ENCODE assay signal across 8 cellular contexts in the genomic region with DNA sequence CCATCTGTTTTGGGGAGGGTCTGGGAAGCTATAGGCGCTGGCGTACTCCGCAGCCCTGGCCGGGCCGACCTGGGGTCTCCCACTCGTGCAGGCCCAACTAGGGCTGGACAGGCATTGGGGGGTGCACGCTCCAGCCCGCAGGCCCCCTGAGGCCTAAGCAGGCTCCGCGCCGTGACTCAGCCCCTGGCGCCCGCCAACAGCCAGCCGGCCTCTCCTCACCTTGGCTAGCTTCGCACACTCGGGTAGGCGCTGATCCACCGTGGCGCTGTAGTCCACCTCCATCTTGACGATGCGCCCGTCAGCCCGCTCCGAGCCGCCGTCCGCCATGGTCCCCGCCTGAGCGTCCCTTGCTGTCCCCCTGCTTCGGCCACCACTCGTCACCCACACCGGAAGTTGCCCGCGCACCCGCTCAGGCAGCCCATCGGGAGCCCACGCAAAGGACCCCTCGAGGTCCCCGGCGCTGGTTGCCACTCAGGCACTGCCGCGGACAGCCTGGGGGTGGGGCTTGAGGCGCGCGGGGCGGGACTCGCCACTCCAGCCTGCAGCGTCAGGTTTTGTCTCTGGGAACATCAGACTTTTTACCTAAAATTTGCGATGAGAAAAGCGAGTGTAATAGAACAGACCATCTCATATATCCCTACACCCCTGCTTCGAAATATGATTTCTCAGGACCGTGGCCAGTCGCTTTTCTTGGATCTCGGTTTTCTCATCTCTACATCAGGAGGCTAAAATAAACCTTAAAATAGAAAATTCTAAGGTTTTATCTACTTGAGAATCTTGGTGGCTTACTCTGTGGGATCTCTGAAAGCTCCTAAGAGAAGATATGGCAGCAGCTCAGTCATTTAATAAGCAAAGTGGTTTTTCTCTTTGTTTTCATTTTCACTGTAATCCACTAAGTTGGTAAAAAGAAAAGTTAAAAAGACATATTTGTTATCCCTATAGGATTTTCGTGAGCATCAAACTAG. TPM values are rescaled to one million over a fixed set of nuclear protein-coding genes. Genes with fewer than 3 reads are reported as not detected.
DNase-seq lines count a peak whose midpoint lies in the region; ATAC-seq and TF ChIP-seq lines count a peak whose summit lies in the region.

A gene (minus strand): TSS at position 385 of the 965 bp plus-strand sequence. CDS start 58 bp downstream, at position 327.

- no peaks in the 10 kb centered on the region for H3F3A ChIP-seq in OCI-LY1 (ENCODE audit: insufficient read depth, low read length)

- ATAC-seq in GM21515 (IDR thresholded peaks at IDR 0.05; ENCODE audit: unreplicated experiment) (peak; percentile 86), mucosa of descending colon (peak; percentile 99)

- intact Hi-C loops in mucosa of descending colon (cut with DNase I, micrococcal nuclease) = no loop called here

- H3K4me1 ChIP-seq in OCI-LY1 (ENCODE audit: insufficient read depth, low read length, severe bottlenecking) = peaks cover 35% of the 10 kb centered on the region
- peaks cover 25% of the 10 kb centered on the region for H3K4me1 ChIP-seq in mucosa of descending colon (ENCODE audit: low read depth)

- H3K27ac ChIP-seq in OCI-LY1 (ENCODE audit: low read depth, low read length, poor library complexity, severe bottlenecking) = peak within 1 kb of the TSS; percentile 59

- H3K9ac ChIP-seq in OCI-LY1 (ENCODE audit: low read length) = peak within 1 kb of the TSS; percentile 98

- H3K4me3 ChIP-seq in OCI-LY1 (ENCODE audit: low read depth, low read length, poor library complexity, severe bottlenecking) (peak within 1 kb of the TSS; percentile 97), epithelial cell of esophagus (ENCODE audit: low read length) (peak within 1 kb of the TSS; percentile 93), mucosa of descending colon (peak within 1 kb of the TSS; percentile 99)

- H3K9me2 ChIP-seq in OCI-LY1 (ENCODE audit: low read depth, low read length) = no peaks in the 10 kb centered on the region

- no peaks in the 10 kb centered on the region for H3K27me3 ChIP-seq in OCI-LY1 (ENCODE audit: insufficient read depth, low read length)

- H3K9me3 ChIP-seq in OCI-LY1 (ENCODE audit: low read length) = no peaks in the 10 kb centered on the region
- H3K9me3 ChIP-seq in mucosa of descending colon = no peaks in the 10 kb centered on the region

- H2AFZ ChIP-seq in OCI-LY1 (ENCODE audit: low read length) = peak within 1 kb of the TSS; percentile 32; the same call in 1 of the 2 replicates

- H3K36me3 ChIP-seq in OCI-LY1 (ENCODE audit: insufficient read depth, low read length) = peaks cover 23% of the 10 kb centered on the region
- no peaks in the 10 kb centered on the region for H3K36me3 ChIP-seq in mucosa of descending colon (ENCODE audit: low read depth)

- no peaks in the 10 kb centered on the region for H4K20me1 ChIP-seq in OCI-LY1 (ENCODE audit: insufficient read depth, low read length)

- TF ChIP-seq CTCF in OCI-LY1 (IDR thresholded peaks at IDR 0.05; ENCODE audit: low read length) (no peak), epithelial cell of esophagus (IDR thresholded peaks at IDR 0.05; ENCODE audit: insufficient read depth, low read depth, low read length, missing control alignments) (no peak), mucosa of descending colon (IDR thresholded peaks at IDR 0.05) (no peak)

- peak within 1 kb of the TSS; percentile 92 for H3K4me2 ChIP-seq in OCI-LY1 (ENCODE audit: low read length)

- DNase-seq in DMS 273 treated with DMSO at 0.1 percent for 48 hours (lab: John Stamatoyannopoulos, UW) = peak; percentile 45
- peak; percentile 86 for DNase-seq in HuH-7.5 (ENCODE audit: low spot score)
- peak; percentile 93 for DNase-seq in activated T-cell treated with anti-CD3 and anti-CD28 coated beads for 24 hours (ENCODE audit: low read depth)
- DNase-seq in epithelial cell of esophagus (ENCODE audit: low read depth) = peak; percentile 90
- DNase-seq in mucosa of descending colon = peak; percentile 93 to 97 (median 96)
- DNase-seq in stimulated activated CD8-positive, alpha-beta memory T cell treated with anti-CD3 and anti-CD28 coated beads, Interleukin-4, amount 100 ng/mL, for 24 hours (ENCODE audit: low read depth) = peak; percentile 91

- H3K79me2 ChIP-seq in OCI-LY1 (ENCODE audit: insufficient read depth, low read length) = peaks cover 46% of the 10 kb centered on the region

RNA-seq across cellular contexts. Expression of the gene that starts here (rescaled TPM):
- total RNA-seq in mucosa of descending colon = 10 to 100 TPM; 33.5 to 59.8 (median 41.2) TPM

Comparison
In these comparisons a context has a peak if more than half of its experiments do, and no peak if none do; other contexts are left out.
1. Peak in every context shown above with its lines: DNase-seq, ATAC-seq, H3K4me3 ChIP-seq and H3K27ac ChIP-seq.
2. DNase-seq: peak in every context shown above with its lines; median percentile 96 in mucosa of descending colon; 93 in activated T-cell treated with anti-CD3 and anti-CD28 coated beads for 24 hours; 91 in stimulated activated CD8-positive, alpha-beta memory T cell treated with anti-CD3 and anti-CD28 coated beads, Interleukin-4, amount 100 ng/mL, for 24 hours; 90 in epithelial cell of esophagus; 86 in HuH-7.5; 45 in DMS 273 treated with DMSO at 0.1 percent for 48 hours.